ENCODE assay signal across 22 cellular contexts in genomic region chr3:7238565-7239295, GRCh38.
DNase-seq lines count a peak whose midpoint lies in the region; ATAC-seq, FAIRE-seq and TF ChIP-seq lines count a peak whose summit lies in the region.
"Had no signal": no experiment of that assay in that cellular context is flagged by ENCODE, and none has a peak within 500 bp of the region (broad histone marks: within the 10 kb centered on the region; RNA-seq: fewer than 3 reads in every experiment).

No MANE protein-coding gene starts in this region.

- no peak overlapping the region for H3K23ac ChIP-seq in mesendoderm (ENCODE audit: low read length)

- no peak overlapping the region for H3K27ac Mint-ChIP-seq in activated CD4-positive, alpha-beta memory T cell treated with anti-CD3 and anti-CD28 coated beads, Interleukin-2, amount 10 ng/mL, durations not matched to agents 7 days and 5 days
- no peak overlapping the region for H3K27ac Mint-ChIP-seq in activated CD8-positive, alpha-beta T cell treated with anti-CD3 and anti-CD28 coated beads for 36 hours
- H3K27ac Mint-ChIP-seq: CD4-positive, CD25-positive, alpha-beta regulatory T cell; CD8-positive, alpha-beta memory T cell; H9; IgD-negative memory B cell had no signal

- peaks cover 6% of the 10 kb centered on the region for H3K9me3 Mint-ChIP-seq in activated CD4-positive, alpha-beta memory T cell treated with anti-CD3 and anti-CD28 coated beads, Interleukin-2, amount 10 ng/mL, durations not matched to agents 7 days and 5 days
- H3K9me3 Mint-ChIP-seq in activated CD8-positive, alpha-beta T cell treated with anti-CD3 and anti-CD28 coated beads for 36 hours: peaks cover 8% of the 10 kb centered on the region

- H2BK15ac ChIP-seq in mesendoderm (replicated peaks; ENCODE audit: low read depth): no peak overlapping the region

- ATAC-seq in K562: no peak
- ATAC-seq in GM21717 (IDR thresholded peaks at IDR 0.05; ENCODE audit: unreplicated experiment): no peak
- ATAC-seq in right cardiac atrium: no peak
- no peak for ATAC-seq in activated CD8-positive, alpha-beta T cell treated with anti-CD3 and anti-CD28 coated beads for 36 hours
- ATAC-seq: GM12878, HepG2 had no signal

- no peak overlapping the region for H4K8ac ChIP-seq in mesendoderm (ENCODE audit: low read depth, low read length)

- DNase-seq in NCI-H69 (lab: John Stamatoyannopoulos, UW) (peak; percentile 11), K562 (ENCODE audit: extremely low read depth in 1 of 4, low spot score in 3 of 4) (no peak), mesendoderm (no peak), right cardiac atrium (no peak)
- DNase-seq in activated CD4-positive, alpha-beta memory T cell treated with anti-CD3 and anti-CD28 coated beads, Interleukin-2, amount 10 ng/mL, durations not matched to agents 7 days and 5 days: no peak
- DNase-seq in activated CD8-positive, alpha-beta T cell treated with anti-CD3 and anti-CD28 coated beads for 36 hours: no peak
- DNase-seq: 8988T; CD4-positive, CD25-positive, alpha-beta regulatory T cell; CD8-positive, alpha-beta memory T cell; COR-L47; DMS 273 treated with DMSO at 0.1 percent for 48 hours; DMS53; DND-41; EL; H9 had no signal

- H3K9me3 ChIP-seq in K562 (replicated peaks; ENCODE audit: control insufficient read depth, insufficient read depth, low read depth, low read length) (no peaks in the 10 kb centered on the region), right cardiac atrium (ENCODE audit: control insufficient read depth, low read length) (no peaks in the 10 kb centered on the region)
- H3K9me3 ChIP-seq: BLaER1 treated with 17β-estradiol and CSF1 and Interleukin-3, amounts not matched to agents 10 nM and 100 nM had no signal

- H3K4me3 ChIP-seq in K562: no peak overlapping the region
- H3K4me3 ChIP-seq in mesendoderm (ENCODE audit: low read length): no peak overlapping the region
- H3K4me3 ChIP-seq in right cardiac atrium (ENCODE audit: low read length): no peak overlapping the region
- H3K4me3 ChIP-seq: BLaER1 treated with 17β-estradiol and CSF1 and Interleukin-3, amounts not matched to agents 10 nM and 100 nM; GM12878 had no signal

- H3K27me3 Mint-ChIP-seq in activated CD4-positive, alpha-beta memory T cell treated with anti-CD3 and anti-CD28 coated beads, Interleukin-2, amount 10 ng/mL, durations not matched to agents 7 days and 5 days: no peaks in the 10 kb centered on the region
- no peaks in the 10 kb centered on the region for H3K27me3 Mint-ChIP-seq in activated CD8-positive, alpha-beta T cell treated with anti-CD3 and anti-CD28 coated beads for 36 hours
- H3K27me3 Mint-ChIP-seq: CD4-positive, CD25-positive, alpha-beta regulatory T cell; IgD-negative memory B cell had no signal

- no peaks in the 10 kb centered on the region for H3K27me3 ChIP-seq in K562 (ENCODE audit: control insufficient read depth in 2 of 2, insufficient read depth in 2 of 2, low read length in 2 of 2)
- no peaks in the 10 kb centered on the region for H3K27me3 ChIP-seq in mesendoderm (ENCODE audit: insufficient read depth, low read length, poor library complexity)
- H3K27me3 ChIP-seq in right cardiac atrium (ENCODE audit: control insufficient read depth, insufficient read depth): no peaks in the 10 kb centered on the region
- H3K27me3 ChIP-seq: BLaER1 treated with 17β-estradiol and CSF1 and Interleukin-3, amounts not matched to agents 10 nM and 100 nM had no signal

- H3K27ac ChIP-seq in 22Rv1 (peak overlapping the region; percentile 33; the same call in 1 of the 2 replicates), K562 (ENCODE audit: extremely low read depth, low read depth, low read length) (no peak overlapping the region), mesendoderm (ENCODE audit: low read depth, low read length) (no peak overlapping the region), right cardiac atrium (ENCODE audit: low read length) (no peak overlapping the region)
- H3K27ac ChIP-seq: BLaER1 treated with 17β-estradiol and CSF1 and Interleukin-3, amounts not matched to agents 10 nM and 100 nM had no signal

- WGBS in K562 (ENCODE audit: insufficient coverage, low coverage, missing lambda C conversion rate): 0% methylated on average over 1 of the region's 1 CpG
- no CpG with 5 or more reads among the region's 1 CpG for WGBS in mesendoderm (ENCODE audit: extremely low coverage, insufficient coverage, low lambda C conversion rate)
- 44% methylated on average over 1 of the region's 1 CpG for WGBS in right cardiac atrium

- H2BK120ac ChIP-seq in mesendoderm (ENCODE audit: low read depth, low read length): no peak overlapping the region

- no peak overlapping the region for H3K4me3 Mint-ChIP-seq in activated CD4-positive, alpha-beta memory T cell treated with anti-CD3 and anti-CD28 coated beads, Interleukin-2, amount 10 ng/mL, durations not matched to agents 7 days and 5 days
- no peak overlapping the region for H3K4me3 Mint-ChIP-seq in activated CD8-positive, alpha-beta T cell treated with anti-CD3 and anti-CD28 coated beads for 36 hours
- H3K4me3 Mint-ChIP-seq: CD4-positive, CD25-positive, alpha-beta regulatory T cell; CD8-positive, alpha-beta memory T cell; H9; IgD-negative memory B cell had no signal

- TF ChIP-seq POLR2A in K562 (conservative IDR thresholded peaks at IDR 0.05): no peak

- H3K36me3 ChIP-seq in K562 (ENCODE audit: control insufficient read depth, insufficient read depth, low read length) (no peaks in the 10 kb centered on the region), mesendoderm (ENCODE audit: control insufficient read depth, insufficient read depth, low read length) (no peaks in the 10 kb centered on the region)
- H3K36me3 ChIP-seq: BLaER1 treated with 17β-estradiol and CSF1 and Interleukin-3, amounts not matched to agents 10 nM and 100 nM had no signal

- FAIRE-seq in K562 (lab: Jason Lieb, UNC): no peak
- FAIRE-seq: GM12878, H1, HepG2 had no signal

- H3K18ac ChIP-seq in mesendoderm (ENCODE audit: low read length): no peak overlapping the region

- in situ Hi-C loops in K562 (cut with MboI): no loop called here

- TF ChIP-seq EP300 in K562 (IDR thresholded peaks at IDR 0.05; ENCODE audit: low read length): no peak

- peak overlapping the region; percentile 20 for H3K4ac ChIP-seq in mesendoderm (ENCODE audit: low read depth, low read length)

- H3K4me2 ChIP-seq in K562 (ENCODE audit: insufficient read depth, low read length) (no peak overlapping the region), mesendoderm (ENCODE audit: low read length) (no peak overlapping the region)
- H3K4me2 ChIP-seq: BLaER1 treated with 17β-estradiol and CSF1 and Interleukin-3, amounts not matched to agents 10 nM and 100 nM had no signal

- CTCF ChIA-PET in K562 (lab: Yijun Ruan, JAX; ENCODE audit: low intra/inter-chr PET ratio): no interaction called here
- CTCF ChIA-PET in activated CD4-positive, alpha-beta memory T cell treated with anti-CD3 and anti-CD28 coated beads, Interleukin-2, amount 10 ng/mL, durations not matched to agents 7 days and 5 days (lab: Charles Lee): no interaction called here
- CTCF ChIA-PET in activated CD8-positive, alpha-beta T cell treated with anti-CD3 and anti-CD28 coated beads for 36 hours (lab: Charles Lee): no interaction called here

- H3K79me2 ChIP-seq in K562 (ENCODE audit: control insufficient read depth, insufficient read depth, low read length) (no peaks in the 10 kb centered on the region), mesendoderm (ENCODE audit: control insufficient read depth, insufficient read depth, low read length) (no peaks in the 10 kb centered on the region)

- POLR2A ChIA-PET in K562 (lab: Yijun Ruan, JAX): no interaction called here
- POLR2A ChIA-PET in activated CD4-positive, alpha-beta memory T cell treated with anti-CD3 and anti-CD28 coated beads, Interleukin-2, amount 10 ng/mL, durations not matched to agents 7 days and 5 days (lab: Charles Lee): no interaction called here
- POLR2A ChIA-PET in activated CD8-positive, alpha-beta T cell treated with anti-CD3 and anti-CD28 coated beads for 36 hours (lab: Charles Lee): interaction anchor here (0.6 to 0.9 kb wide), 2 partner anchors 9 to 21 kb away, joined by 3 to 4 read pairs; no protein-coding TSS in a partner anchor

- H3K56ac ChIP-seq in mesendoderm (ENCODE audit: low read length): no peak overlapping the region

- intact Hi-C loops in K562 (cut with micrococcal nuclease) (no loop called here), right cardiac atrium (cut with DNase I) (no loop called here)
- intact Hi-C loops in activated CD8-positive, alpha-beta T cell treated with anti-CD3 and anti-CD28 coated beads for 36 hours (cut with micrococcal nuclease): no loop called here

- H2BK5ac ChIP-seq in mesendoderm (ENCODE audit: low read length): no peak overlapping the region

- no peaks in the 10 kb centered on the region for H3K36me3 Mint-ChIP-seq in activated CD4-positive, alpha-beta memory T cell treated with anti-CD3 and anti-CD28 coated beads, Interleukin-2, amount 10 ng/mL, durations not matched to agents 7 days and 5 days (ENCODE audit: low read depth)
- H3K36me3 Mint-ChIP-seq in activated CD8-positive, alpha-beta T cell treated with anti-CD3 and anti-CD28 coated beads for 36 hours (ENCODE audit: low read depth): no peaks in the 10 kb centered on the region
- H3K36me3 Mint-ChIP-seq: CD4-positive, CD25-positive, alpha-beta regulatory T cell; CD8-positive, alpha-beta memory T cell; IgD-negative memory B cell had no signal

- H3K9ac ChIP-seq in K562 (ENCODE audit: insufficient read depth in 1 of 2, low read depth in 2 of 2, low read length in 2 of 2): no peak overlapping the region
- H3K9ac ChIP-seq in mesendoderm (ENCODE audit: low read length): no peak overlapping the region
- H3K9ac ChIP-seq: BLaER1 treated with 17β-estradiol and CSF1 and Interleukin-3, amounts not matched to agents 10 nM and 100 nM had no signal

- BruUV-seq in K562 (replicated peaks; lab: Mats Ljungman, UMichigan): no TSS peak

- no peaks in the 10 kb centered on the region for H3K79me1 ChIP-seq in mesendoderm (ENCODE audit: low read length)

- H3K9me1 ChIP-seq in K562 (ENCODE audit: control insufficient read depth, insufficient read depth, low read length): no peaks in the 10 kb centered on the region

- TF ChIP-seq CTCF in 22Rv1 (IDR thresholded peaks at IDR 0.05) (no peak), K562 (IDR thresholded peaks at IDR 0.05 in 2 of 3, conservative IDR thresholded peaks at IDR 0.05 in 1 of 3; ENCODE audit: insufficient read depth in 2 of 3, low read depth in 1 of 3, low read length in 3 of 3) (no peak)
- TF ChIP-seq CTCF in activated CD8-positive, alpha-beta T cell treated with anti-CD3 and anti-CD28 coated beads for 36 hours (IDR thresholded peaks at IDR 0.05): no peak

- no peak overlapping the region for H2AFZ ChIP-seq in K562 (ENCODE audit: low read depth, low read length)

- H3K4me1 Mint-ChIP-seq in activated CD4-positive, alpha-beta memory T cell treated with anti-CD3 and anti-CD28 coated beads, Interleukin-2, amount 10 ng/mL, durations not matched to agents 7 days and 5 days: no peaks in the 10 kb centered on the region
- no peaks in the 10 kb centered on the region for H3K4me1 Mint-ChIP-seq in activated CD8-positive, alpha-beta T cell treated with anti-CD3 and anti-CD28 coated beads for 36 hours (ENCODE audit: low read depth)
- H3K4me1 Mint-ChIP-seq: CD4-positive, CD25-positive, alpha-beta regulatory T cell; CD8-positive, alpha-beta memory T cell; H9; IgD-negative memory B cell had no signal

- H3K4me1 ChIP-seq in K562 (replicated peaks in 1 of 2; ENCODE audit: control insufficient read depth in 2 of 2, insufficient read depth in 2 of 2, low read length in 2 of 2) (no peaks in the 10 kb centered on the region), mesendoderm (ENCODE audit: control insufficient read depth, low read depth, low read length) (peaks cover 3% of the 10 kb centered on the region), right cardiac atrium (ENCODE audit: control insufficient read depth, insufficient read depth, low read length) (no peaks in the 10 kb centered on the region)
- H3K4me1 ChIP-seq: BLaER1 treated with 17β-estradiol and CSF1 and Interleukin-3, amounts not matched to agents 10 nM and 100 nM had no signal

- no peaks in the 10 kb centered on the region for H4K20me1 ChIP-seq in K562 (replicated peaks; ENCODE audit: control insufficient read depth, insufficient read depth, low read length)
- H4K20me1 ChIP-seq: BLaER1 treated with 17β-estradiol and CSF1 and Interleukin-3, amounts not matched to agents 10 nM and 100 nM had no signal

- no peak for TF ChIP-seq RAD21 in K562 (CRISPR knock-in tag; conservative IDR thresholded peaks at IDR 0.05 in 1 of 2, IDR thresholded peaks at IDR 0.05 in 1 of 2)

- no peak overlapping the region for H4K5ac ChIP-seq in mesendoderm (ENCODE audit: low read length)

- no peak overlapping the region for H2AK5ac ChIP-seq in mesendoderm (ENCODE audit: low read length)
